Comparison of ENCODE assay signal across 28 cellular contexts in genomic region chr3:42520336-42520735, GRCh38. TPM values are rescaled to one million over a fixed set of nuclear protein-coding genes. Genes with fewer than 3 reads are reported as not detected.
A peak's percentile ranks its signal among the peaks of the same experiment; 100 is the strongest.
DNase-seq lines count a peak whose midpoint lies in the region; ATAC-seq and TF ChIP-seq lines count a peak whose summit lies in the region.
"Had no signal": no experiment of that assay in that cellular context is flagged by ENCODE, and none has a peak within 500 bp of the region (broad histone marks: within the 10 kb centered on the region; RNA-seq: fewer than 3 reads in every experiment).

No MANE protein-coding gene starts in this region.

- H3K36me3 ChIP-seq in upper lobe of right lung (peaks cover 7% of the 10 kb centered on the region), gastroesophageal sphincter (no peaks in the 10 kb centered on the region), spleen (no peaks in the 10 kb centered on the region)
- H3K36me3 ChIP-seq: adrenal gland, HAP-1, heart left ventricle, pancreas, SJSA1, WERI-Rb-1 had no signal

- peaks cover 47% of the 10 kb centered on the region for H3K36me3 Mint-ChIP-seq in activated naive CD4-positive, alpha-beta T cell treated with anti-CD3 and anti-CD28 coated beads, Interleukin-2, amount 10 ng/mL, durations not matched to agents 7 days and 5 days
- no peaks in the 10 kb centered on the region for H3K36me3 Mint-ChIP-seq in activated naive CD4-positive, alpha-beta T cell treated with anti-CD3 and anti-CD28 coated beads, Interleukin-2, amount 50 U/mL, for 72 hours
- H3K36me3 Mint-ChIP-seq in activated CD8-positive, alpha-beta T cell treated with anti-CD3 and anti-CD28 coated beads, Interleukin-2, amount 10 ng/mL, durations not matched to agents 7 days and 5 days (ENCODE audit: low read depth) = peaks cover 7% of the 10 kb centered on the region

- H3K27ac ChIP-seq in upper lobe of right lung (peak overlapping the region; percentile 51), gastroesophageal sphincter (no peak overlapping the region), spleen (peak overlapping the region in 3 of 8 donors; percentile 11 to 48 (median 35))
- H3K27ac ChIP-seq: adrenal gland, coronary artery, heart left ventricle, pancreas, Peyer's patch, SJSA1, WERI-Rb-1 had no signal

- no peak for TF ChIP-seq CTCF in upper lobe of right lung (IDR thresholded peaks at IDR 0.05)
- TF ChIP-seq CTCF in gastroesophageal sphincter (IDR thresholded peaks at IDR 0.05) = no peak
- TF ChIP-seq CTCF in spleen (IDR thresholded peaks at IDR 0.05 in 8 of 11, conservative IDR thresholded peaks at IDR 0.05 in 3 of 11) = no peak

- no peak for ATAC-seq in activated naive CD4-positive, alpha-beta T cell treated with anti-CD3 and anti-CD28 coated beads, Interleukin-2, amount 50 U/mL, for 72 hours
- no peak for ATAC-seq in activated CD8-positive, alpha-beta T cell treated with anti-CD3 and anti-CD28 coated beads, Interleukin-2, amount 10 ng/mL, durations not matched to agents 7 days and 5 days
- ATAC-seq in left colon (peak; percentile 65), upper lobe of right lung (peak; percentile 22), gastroesophageal sphincter (no peak)
- ATAC-seq: heart left ventricle, left cardiac atrium, pancreas, right cardiac atrium had no signal

- TF ChIP-seq POLR2A in gastroesophageal sphincter (IDR thresholded peaks at IDR 0.05) (no peak), spleen (IDR thresholded peaks at IDR 0.05) (no peak)

- CTCF ChIA-PET in activated naive CD4-positive, alpha-beta T cell treated with anti-CD3 and anti-CD28 coated beads, Interleukin-2, amount 10 ng/mL, durations not matched to agents 7 days and 5 days (lab: Charles Lee) = interaction anchor here (11.6 kb wide), 1 partner anchor 16 kb away, joined by 98 read pairs; no protein-coding TSS in a partner anchor
- CTCF ChIA-PET in activated CD8-positive, alpha-beta T cell treated with anti-CD3 and anti-CD28 coated beads, Interleukin-2, amount 10 ng/mL, durations not matched to agents 7 days and 5 days (lab: Charles Lee) = interaction anchor here (1.4 to 12.9 kb wide), 3 partner anchors 17 to 82 kb away, joined by 4 to 116 read pairs (median 11); no protein-coding TSS in a partner anchor

- intact Hi-C loops in left colon (cut with DNase I, micrococcal nuclease) (no loop called here), upper lobe of right lung (cut with DNase I) (no loop called here), spleen (cut with DNase I; ENCODE audit: low total_unique reads) (no loop called here)

- 49 to 73% methylated on average over 2 to 4 of the region's 4 CpGs for WGBS in gastroesophageal sphincter (ENCODE audit: low coverage in 1 of 2), 2 donors
- WGBS in spleen, 5 donors = 43 to 55% (median 49%) methylated on average over 4 of the region's 4 CpGs

- H3K4me1 ChIP-seq in upper lobe of right lung (peaks cover 2% of the 10 kb centered on the region), gastroesophageal sphincter (no peaks in the 10 kb centered on the region), spleen (peaks cover 0 to 34% (median 7%) of the 10 kb centered on the region in 6 donors)
- H3K4me1 ChIP-seq: adrenal gland, HAP-1, pancreas, SJSA1 had no signal

- H3K4me3 ChIP-seq in upper lobe of right lung (no peak overlapping the region), gastroesophageal sphincter (no peak overlapping the region), spleen (no peak overlapping the region)
- H3K4me3 ChIP-seq: adrenal gland, coronary artery, HAP-1, heart left ventricle, pancreas, Peyer's patch, SJSA1 had no signal

- H3K27me3 ChIP-seq in upper lobe of right lung = no peaks in the 10 kb centered on the region
- no peaks in the 10 kb centered on the region for H3K27me3 ChIP-seq in gastroesophageal sphincter
- H3K27me3 ChIP-seq in spleen (replicated peaks in 1 of 7) = no peaks in the 10 kb centered on the region
- H3K27me3 ChIP-seq: adrenal gland, heart left ventricle, pancreas, Peyer's patch, SJSA1 had no signal

- no peak for DNase-seq in activated naive CD4-positive, alpha-beta T cell treated with anti-CD3 and anti-CD28 coated beads, Interleukin-2, amount 10 ng/mL, durations not matched to agents 7 days and 5 days
- no peak for DNase-seq in activated naive CD4-positive, alpha-beta T cell treated with anti-CD3 and anti-CD28 coated beads, Interleukin-2, amount 50 U/mL, for 72 hours (ENCODE audit: low spot score in 2 of 2)
- no peak for DNase-seq in activated CD8-positive, alpha-beta T cell treated with anti-CD3 and anti-CD28 coated beads, Interleukin-2, amount 10 ng/mL, durations not matched to agents 7 days and 5 days
- DNase-seq in left colon (peak; percentile 36 to 71), upper lobe of right lung (no peak), SW 1271 (lab: John Stamatoyannopoulos, UW) (no peak), spleen (no peak)
- DNase-seq: ACHN; activated CD8-positive, alpha-beta memory T cell treated with anti-CD3 and anti-CD28 coated beads for 24 hours; activated T-cell treated with anti-CD3 and anti-CD28 coated beads, Interleukin-2, amount 50 U/mL, for 4 hours; adrenal gland; DMS153; heart left ventricle; left cardiac atrium; NCI-H1105 treated with DMSO at 0.1 percent for 48 hours; NCI-H2029 treated with DMSO at 0.1 percent for 48 hours; NCI-H446; NK-92 treated with Interleukin-12 subunit alpha and Interleukin-12 subunit beta, amount 100 ng/mL, for 24 hours; Peyer's patch; WERI-Rb-1 had no signal

- no peaks in the 10 kb centered on the region for H3K9me3 ChIP-seq in upper lobe of right lung
- no peaks in the 10 kb centered on the region for H3K9me3 ChIP-seq in gastroesophageal sphincter
- H3K9me3 ChIP-seq in spleen = no peaks in the 10 kb centered on the region
- H3K9me3 ChIP-seq: adrenal gland, HAP-1, heart left ventricle, pancreas, Peyer's patch, SJSA1 had no signal

- H3K27ac Mint-ChIP-seq in activated naive CD4-positive, alpha-beta T cell treated with anti-CD3 and anti-CD28 coated beads, Interleukin-2, amount 10 ng/mL, durations not matched to agents 7 days and 5 days = peak overlapping the region; percentile 68
- peak overlapping the region in 1 of 2 donors; percentile 70 for H3K27ac Mint-ChIP-seq in activated naive CD4-positive, alpha-beta T cell treated with anti-CD3 and anti-CD28 coated beads, Interleukin-2, amount 50 U/mL, for 72 hours
- peak overlapping the region; percentile 60 for H3K27ac Mint-ChIP-seq in activated CD8-positive, alpha-beta T cell treated with anti-CD3 and anti-CD28 coated beads, Interleukin-2, amount 10 ng/mL, durations not matched to agents 7 days and 5 days
- H3K27ac Mint-ChIP-seq: nephron; T-helper 2 cell treated with Interferon-gamma antibody and Interleukin-4, amounts not matched to agents 5 μg/mL and 100 μg/mL, for 36 hours had no signal

- no peak overlapping the region for H3K4me3 Mint-ChIP-seq in activated naive CD4-positive, alpha-beta T cell treated with anti-CD3 and anti-CD28 coated beads, Interleukin-2, amount 10 ng/mL, durations not matched to agents 7 days and 5 days
- H3K4me3 Mint-ChIP-seq in activated CD8-positive, alpha-beta T cell treated with anti-CD3 and anti-CD28 coated beads, Interleukin-2, amount 10 ng/mL, durations not matched to agents 7 days and 5 days = no peak overlapping the region
- H3K4me3 Mint-ChIP-seq: nephron; T-helper 2 cell treated with Interferon-gamma antibody and Interleukin-4, amounts not matched to agents 5 μg/mL and 100 μg/mL, for 36 hours had no signal

- POLR2A ChIA-PET in activated CD8-positive, alpha-beta T cell treated with anti-CD3 and anti-CD28 coated beads, Interleukin-2, amount 10 ng/mL, durations not matched to agents 7 days and 5 days (lab: Charles Lee) = no interaction called here

- no peaks in the 10 kb centered on the region for H3K27me3 Mint-ChIP-seq in activated naive CD4-positive, alpha-beta T cell treated with anti-CD3 and anti-CD28 coated beads, Interleukin-2, amount 10 ng/mL, durations not matched to agents 7 days and 5 days
- H3K27me3 Mint-ChIP-seq in activated CD8-positive, alpha-beta T cell treated with anti-CD3 and anti-CD28 coated beads, Interleukin-2, amount 10 ng/mL, durations not matched to agents 7 days and 5 days (ENCODE audit: low read depth) = no peaks in the 10 kb centered on the region

- H3K4me1 Mint-ChIP-seq in activated naive CD4-positive, alpha-beta T cell treated with anti-CD3 and anti-CD28 coated beads, Interleukin-2, amount 10 ng/mL, durations not matched to agents 7 days and 5 days = peaks cover 52% of the 10 kb centered on the region
- peaks cover 17% of the 10 kb centered on the region for H3K4me1 Mint-ChIP-seq in activated CD8-positive, alpha-beta T cell treated with anti-CD3 and anti-CD28 coated beads, Interleukin-2, amount 10 ng/mL, durations not matched to agents 7 days and 5 days (ENCODE audit: low read depth)
- H3K4me1 Mint-ChIP-seq: nephron had no signal

- no peak for TF ChIP-seq EP300 in gastroesophageal sphincter (IDR thresholded peaks at IDR 0.05)

- no peaks in the 10 kb centered on the region for H3K9me3 Mint-ChIP-seq in activated naive CD4-positive, alpha-beta T cell treated with anti-CD3 and anti-CD28 coated beads, Interleukin-2, amount 10 ng/mL, durations not matched to agents 7 days and 5 days
- no peaks in the 10 kb centered on the region for H3K9me3 Mint-ChIP-seq in activated naive CD4-positive, alpha-beta T cell treated with anti-CD3 and anti-CD28 coated beads, Interleukin-2, amount 50 U/mL, for 72 hours
- H3K9me3 Mint-ChIP-seq in activated CD8-positive, alpha-beta T cell treated with anti-CD3 and anti-CD28 coated beads, Interleukin-2, amount 10 ng/mL, durations not matched to agents 7 days and 5 days (ENCODE audit: insufficient read depth) = no peaks in the 10 kb centered on the region
- H3K9me3 Mint-ChIP-seq: activated T-cell treated with anti-CD3 and anti-CD28 coated beads, Interleukin-2, amount 50 U/mL, for 4 hours; nephron; T-helper 2 cell treated with Interferon-gamma antibody and Interleukin-4, amounts not matched to agents 5 μg/mL and 100 μg/mL, for 36 hours had no signal

RNA-seq across cellular contexts. Expression of gene VIPR1, which starts 17.9 kb away (rescaled TPM):
- 1 to 10 TPM; 5.2 to 7.0 TPM for total RNA-seq in activated naive CD4-positive, alpha-beta T cell treated with anti-CD3 and anti-CD28 coated beads, Interleukin-2, amount 50 U/mL, for 72 hours
- total RNA-seq in activated CD8-positive, alpha-beta T cell treated with anti-CD3 and anti-CD28 coated beads, Interleukin-2, amount 10 ng/mL, durations not matched to agents 7 days and 5 days = 1 to 10 TPM; 9.1 to 9.5 TPM
- 100 to 1,000 TPM; 128 to 137 TPM for total RNA-seq in left colon
- 184 TPM for total RNA-seq in upper lobe of right lung
- 1 to 10 TPM; 3.8 to 9.5 (median 5.9) TPM for total RNA-seq in gastroesophageal sphincter
- total RNA-seq in spleen = 10 to 100 TPM in 5 of 7 donors, 1 to 10 TPM in 2; 6.8 to 16.3 (median 11.9) TPM
- 1 to 10 TPM; 2.0 to 6.1 (median 5.3) TPM for polyA plus RNA-seq in spleen
- total RNA-seq: SJSA1 had no signal

Comparison
In these comparisons a context has a peak if more than half of its experiments do, and no peak if none do; other contexts are left out.
1. DNase-seq: peak in left colon (2 of 2); none in activated naive CD4-positive, alpha-beta T cell treated with anti-CD3 and anti-CD28 coated beads, Interleukin-2, amount 10 ng/mL, durations not matched to agents 7 days and 5 days (single experiment), activated naive CD4-positive, alpha-beta T cell treated with anti-CD3 and anti-CD28 coated beads, Interleukin-2, amount 50 U/mL, for 72 hours (0 of 2), activated CD8-positive, alpha-beta T cell treated with anti-CD3 and anti-CD28 coated beads, Interleukin-2, amount 10 ng/mL, durations not matched to agents 7 days and 5 days (single experiment), upper lobe of right lung (single experiment), SW 1271 (0 of 2) and spleen (single experiment).
2. ATAC-seq: peak in left colon (single experiment) and upper lobe of right lung (single experiment); none in activated naive CD4-positive, alpha-beta T cell treated with anti-CD3 and anti-CD28 coated beads, Interleukin-2, amount 50 U/mL, for 72 hours (0 of 2), activated CD8-positive, alpha-beta T cell treated with anti-CD3 and anti-CD28 coated beads, Interleukin-2, amount 10 ng/mL, durations not matched to agents 7 days and 5 days (single experiment) and gastroesophageal sphincter (single experiment).
3. RNA of gene VIPR1, which starts 17.9 kb away (total RNA-seq): 184 TPM in upper lobe of right lung (single experiment) and 128 to 137 TPM in left colon; 6.8 to 16.3 TPM in spleen, 9.1 to 9.5 TPM in activated CD8-positive, alpha-beta T cell treated with anti-CD3 and anti-CD28 coated beads, Interleukin-2, amount 10 ng/mL, durations not matched to agents 7 days and 5 days, 3.8 to 9.5 TPM in gastroesophageal sphincter and 5.2 to 7.0 TPM in activated naive CD4-positive, alpha-beta T cell treated with anti-CD3 and anti-CD28 coated beads, Interleukin-2, amount 50 U/mL, for 72 hours; every median in the first group is over 4 times any median in the second.